In the genomic region with DNA sequence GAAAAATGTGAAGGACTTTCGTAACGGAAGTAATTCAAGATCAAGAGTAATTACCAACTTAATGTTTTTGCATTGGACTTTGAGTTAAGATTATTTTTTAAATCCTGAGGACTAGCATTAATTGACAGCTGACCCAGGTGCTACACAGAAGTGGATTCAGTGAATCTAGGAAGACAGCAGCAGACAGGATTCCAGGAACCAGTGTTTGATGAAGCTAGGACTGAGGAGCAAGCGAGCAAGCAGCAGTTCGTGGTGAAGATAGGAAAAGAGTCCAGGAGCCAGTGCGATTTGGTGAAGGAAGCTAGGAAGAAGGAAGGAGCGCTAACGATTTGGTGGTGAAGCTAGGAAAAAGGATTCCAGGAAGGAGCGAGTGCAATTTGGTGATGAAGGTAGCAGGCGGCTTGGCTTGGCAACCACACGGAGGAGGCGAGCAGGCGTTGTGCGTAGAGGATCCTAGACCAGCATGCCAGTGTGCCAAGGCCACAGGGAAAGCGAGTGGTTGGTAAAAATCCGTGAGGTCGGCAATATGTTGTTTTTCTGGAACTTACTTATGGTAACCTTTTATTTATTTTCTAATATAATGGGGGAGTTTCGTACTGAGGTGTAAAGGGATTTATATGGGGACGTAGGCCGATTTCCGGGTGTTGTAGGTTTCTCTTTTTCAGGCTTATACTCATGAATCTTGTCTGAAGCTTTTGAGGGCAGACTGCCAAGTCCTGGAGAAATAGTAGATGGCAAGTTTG, we compare ENCODE assay signal across 7 cellular contexts. TPM values are rescaled to one million over a fixed set of nuclear protein-coding genes. Genes with fewer than 3 reads are reported as not detected.
DNase-seq lines count a peak whose midpoint lies in the region; ATAC-seq, FAIRE-seq and TF ChIP-seq lines count a peak whose summit lies in the region.

No MANE protein-coding gene starts in this region.

- DNase-seq in GM12892 (ENCODE audit: insufficient read length): no peak
- DNase-seq in NCI-H2029 treated with DMSO at 0.1 percent for 48 hours (lab: John Stamatoyannopoulos, UW): peak; percentile 94
- DNase-seq in adipocyte (ENCODE audit: low read depth): peak; percentile 65
- DNase-seq in stimulated activated naive CD4-positive, alpha-beta T cell treated with Interleukin-2 at 50 U/mL for 16 hours (lab: John Stamatoyannopoulos, UW): peak; percentile 30
- DNase-seq in GM10248 (ENCODE audit: extremely low spot score): no peak

- H3K27me3 ChIP-seq in adipocyte (replicated peaks; ENCODE audit: control insufficient read depth, insufficient read depth, low read length): no peaks in the 10 kb centered on the region

- peak; percentile 5 for FAIRE-seq in GM12892 (lab: Jason Lieb, UNC)

- CTCF ChIA-PET in GM10248 (lab: Yijun Ruan, JAX): interaction anchor here (0.7 to 6.8 kb wide), 7 partner anchors 23 to 119 kb away, joined by 3 to 56 read pairs (median 4); no protein-coding TSS in a partner anchor

- H3K36me3 ChIP-seq in adipocyte (ENCODE audit: control insufficient read depth, insufficient read depth, low read length, severe bottlenecking): peaks cover 50% of the 10 kb centered on the region

- ATAC-seq in HG03108 (IDR thresholded peaks at IDR 0.05; ENCODE audit: unreplicated experiment): no peak

- no peak for TF ChIP-seq CTCF in GM10248 (IDR thresholded peaks at IDR 0.05; ENCODE audit: control extremely low read depth, extremely low read depth, low read depth, missing control alignments)

- peaks cover 17% of the 10 kb centered on the region for H3K4me1 ChIP-seq in adipocyte (ENCODE audit: control insufficient read depth, insufficient read depth, low read length)

- H3K4me3 ChIP-seq in adipocyte (ENCODE audit: low read length): peak overlapping the region; percentile 90
- peak overlapping the region; percentile 95 for H3K4me3 ChIP-seq in iPS-18c (ENCODE audit: insufficient read depth, low read depth, low read length)

- peak; percentile 99 for TF ChIP-seq POLR2A in GM12892 (IDR thresholded peaks at IDR 0.05; ENCODE audit: low read depth, low read length)

- peak overlapping the region; percentile 98 for H3K9ac ChIP-seq in adipocyte (ENCODE audit: low read length)

- POLR2A ChIA-PET in GM10248 (lab: Yijun Ruan, JAX): interaction anchor here (0.5 to 25.7 kb wide), 23 partner anchors 8 to 722 kb away, joined by 3 to 620 read pairs (median 6); a partner anchor contains a TSS

- peaks cover 11% of the 10 kb centered on the region for H3K9me3 ChIP-seq in adipocyte (ENCODE audit: control insufficient read depth, low read length)
- H3K9me3 ChIP-seq in iPS-18c (ENCODE audit: control insufficient read depth, insufficient read depth, low read length): no peaks in the 10 kb centered on the region

RNA-seq across cellular contexts. Expression of a gene that starts 1.6 kb away (rescaled TPM):
- polyA plus RNA-seq in GM12892 (2012; ENCODE audit: missing spikeins): 5,443 TPM

RNA-seq across cellular contexts. Expression of a gene that starts 24.4 kb away (rescaled TPM):
- 24.6 TPM for polyA plus RNA-seq in GM12892 (2012; ENCODE audit: missing spikeins)

RNA-seq across cellular contexts. Expression of a gene that starts 57.7 kb away (rescaled TPM):
- 3.7 TPM for polyA plus RNA-seq in GM12892 (2012; ENCODE audit: missing spikeins)

Comparison
In these comparisons a context has a peak if more than half of its experiments do, and no peak if none do; other contexts are left out.
1. DNase-seq: peak in NCI-H2029 treated with DMSO at 0.1 percent for 48 hours (single experiment), adipocyte (single experiment) and stimulated activated naive CD4-positive, alpha-beta T cell treated with Interleukin-2 at 50 U/mL for 16 hours (single experiment); none in GM12892 (single experiment) and GM10248 (single experiment).